17 cellular contexts compared by ENCODE assay signal in genomic region chr1:42674682-42675081, GRCh38.
"Had no signal": no experiment of that assay in that cellular context is flagged by ENCODE, and none has a peak within 500 bp of the region (broad histone marks: within the 10 kb centered on the region; RNA-seq: fewer than 3 reads in every experiment).

No MANE protein-coding gene starts in this region.

- H3K9me3 ChIP-seq: body of pancreas, gastrocnemius medialis, transverse colon had no signal

- DNase-seq: activated CD4-positive, CD25-positive, alpha-beta regulatory T cell treated with anti-CD3 and anti-CD28 coated beads, Interleukin-2, amount 50 U/mL, for 72 hours; activated naive CD4-positive, alpha-beta T cell treated with anti-CD3 and anti-CD28 coated beads for 36 hours; cortex of kidney; effector memory CD4-positive, alpha-beta T cell; gastrocnemius medialis; left colon; mesendoderm; nucleus accumbens; posterior cingulate gyrus; stimulated activated CD4-positive, alpha-beta T cell treated with anti-CD3 and anti-CD28 coated beads, Interleukin-12 subunit alpha, Interleukin-12 subunit beta, amount 100 ng/mL, for 4 hours; stimulated activated CD4-positive, alpha-beta T cell treated with anti-CD3 and anti-CD28 coated beads, Interleukin-2, amount 100 ng/mL, for 24 hours; T-helper 9 cell; transverse colon had no signal

- H3K4me3 ChIP-seq: body of pancreas, gastrocnemius medialis, SK-N-MC, transverse colon had no signal

- ATAC-seq: activated T-helper 17 cell treated with anti-CD3 and anti-CD28 coated beads, Interleukin-2, amount 50 U/mL, for 72 hours; body of pancreas; gastrocnemius medialis; left colon; sciatic nerve had no signal

- H3K27ac ChIP-seq: body of pancreas, gastrocnemius medialis, SK-N-MC, transverse colon had no signal

- H3K4me1 ChIP-seq: body of pancreas, gastrocnemius medialis, transverse colon had no signal

- H3K27me3 ChIP-seq: body of pancreas, gastrocnemius medialis, transverse colon had no signal

- H3K36me3 ChIP-seq: gastrocnemius medialis had no signal
